1 cellular context compared by ENCODE assay signal in genomic region chr9:33388110-33388994, GRCh38.
A peak's percentile ranks its signal among the peaks of the same experiment; 100 is the strongest.
TF ChIP-seq lines count a peak whose summit lies in the region.

No MANE protein-coding gene starts in this region.

TF ChIP-seq in K562, 482 proteins besides CTCF, POLR2A, EP300 and RAD21:
- TF ChIP-seq ATF1 (CRISPR knock-in tag; IDR thresholded peaks at IDR 0.05) (no peak), ATF1 (tag; IDR thresholded peaks at IDR 0.05) (no peak), ZNF175 (CRISPR knock-in tag; IDR thresholded peaks at IDR 0.05; ENCODE audit: low read depth) (no peak), ZNF274 (IDR thresholded peaks at IDR 0.05; ENCODE audit: borderline replicate concordance, low read depth, low read length) (no peak), ESRRA (IDR thresholded peaks at IDR 0.05; ENCODE audit: borderline replicate concordance, low read depth) (no peak), NFIC (IDR thresholded peaks at IDR 0.05) (peak; percentile 42)
